Comparison of ENCODE assay signal across 8 cellular contexts in genomic region chr17:56593073-56593740, GRCh38. TPM values are rescaled to one million over a fixed set of nuclear protein-coding genes. Genes with fewer than 3 reads are reported as not detected.
DNase-seq lines count a peak whose midpoint lies in the region; ATAC-seq and TF ChIP-seq lines count a peak whose summit lies in the region.

NOG (plus strand) TSS chr17:56593699; CDS start chr17:56594224, 525 bp downstream.

- no peak within 1 kb of the TSS for H3K9ac ChIP-seq in mucosa of rectum (ENCODE audit: low read depth in 1 of 2, low read length in 2 of 2)

- CTCF ChIA-PET in activated CD8-positive, alpha-beta T cell treated with anti-CD3 and anti-CD28 coated beads, Interleukin-2, amount 10 ng/mL, durations not matched to agents 7 days and 5 days (lab: Charles Lee) = interaction anchor here (0.7 to 5.5 kb wide), 17 partner anchors 9 to 194 kb away, joined by 3 to 70 read pairs (median 5); no protein-coding TSS in a partner anchor

- ATAC-seq in activated CD8-positive, alpha-beta T cell treated with anti-CD3 and anti-CD28 coated beads, Interleukin-2, amount 10 ng/mL, durations not matched to agents 7 days and 5 days = peak; percentile 38

- peaks cover 9 to 12% of the 10 kb centered on the region in 2 donors for H3K4me1 ChIP-seq in mucosa of rectum (ENCODE audit: control insufficient read depth in 2 of 2, insufficient read depth in 2 of 2, low read length in 2 of 2)
- peaks cover 6% of the 10 kb centered on the region for H3K4me1 ChIP-seq in thymus (ENCODE audit: control insufficient read depth, insufficient read depth, low read length)

- DNase-seq in NCI-H1417 (lab: John Stamatoyannopoulos, UW) (peak; percentile 50 to 68 (median 67)), NCI-H1417 treated with DMSO at 0.1 percent for 48 hours (lab: John Stamatoyannopoulos, UW) (no peak), NCI-H446 (lab: John Stamatoyannopoulos, UW) (peak; percentile 42 to 73), epithelial cell of proximal tubule (ENCODE audit: low read depth) (no peak), CD1c-positive myeloid dendritic cell (ENCODE audit: extremely low spot score) (no peak)
- peak; percentile 38 for DNase-seq in activated CD8-positive, alpha-beta T cell treated with anti-CD3 and anti-CD28 coated beads, Interleukin-2, amount 10 ng/mL, durations not matched to agents 7 days and 5 days

- H3K9me3 Mint-ChIP-seq in activated CD8-positive, alpha-beta T cell treated with anti-CD3 and anti-CD28 coated beads, Interleukin-2, amount 10 ng/mL, durations not matched to agents 7 days and 5 days (ENCODE audit: insufficient read depth) = no peaks in the 10 kb centered on the region

- no peaks in the 10 kb centered on the region for H3K36me3 ChIP-seq in mucosa of rectum (ENCODE audit: control insufficient read depth in 2 of 2, insufficient read depth in 2 of 2, low read length in 2 of 2)
- H3K36me3 ChIP-seq in thymus (ENCODE audit: control insufficient read depth, insufficient read depth) = no peaks in the 10 kb centered on the region

- no peaks in the 10 kb centered on the region for H3K36me3 Mint-ChIP-seq in activated CD8-positive, alpha-beta T cell treated with anti-CD3 and anti-CD28 coated beads, Interleukin-2, amount 10 ng/mL, durations not matched to agents 7 days and 5 days (ENCODE audit: low read depth)

- H3K9me3 ChIP-seq in mucosa of rectum (ENCODE audit: control insufficient read depth in 2 of 2, low read length in 2 of 2) = no peaks in the 10 kb centered on the region
- H3K9me3 ChIP-seq in thymus (ENCODE audit: control insufficient read depth) = no peaks in the 10 kb centered on the region

- peak within 1 kb of the TSS; percentile 43 for H3K4me3 Mint-ChIP-seq in activated CD8-positive, alpha-beta T cell treated with anti-CD3 and anti-CD28 coated beads, Interleukin-2, amount 10 ng/mL, durations not matched to agents 7 days and 5 days

- POLR2A ChIA-PET in activated CD8-positive, alpha-beta T cell treated with anti-CD3 and anti-CD28 coated beads, Interleukin-2, amount 10 ng/mL, durations not matched to agents 7 days and 5 days (lab: Charles Lee) = interaction anchor here (0.9 to 1.3 kb wide), 3 partner anchors 10 to 194 kb away, joined by 3 to 4 read pairs (median 3); no protein-coding TSS in a partner anchor

- peaks cover 53% of the 10 kb centered on the region for H3K27me3 Mint-ChIP-seq in activated CD8-positive, alpha-beta T cell treated with anti-CD3 and anti-CD28 coated beads, Interleukin-2, amount 10 ng/mL, durations not matched to agents 7 days and 5 days (ENCODE audit: low read depth)

- peak within 1 kb of the TSS; percentile 60 for H3K4me3 ChIP-seq in epithelial cell of proximal tubule (ENCODE audit: low read depth, low read length)
- peak within 1 kb of the TSS; percentile 47 to 65 for H3K4me3 ChIP-seq in mucosa of rectum (ENCODE audit: low read length in 2 of 2)
- peak within 1 kb of the TSS; percentile 54 for H3K4me3 ChIP-seq in thymus (ENCODE audit: low read length)

- H3K27me3 ChIP-seq in mucosa of rectum (ENCODE audit: control insufficient read depth in 2 of 2, insufficient read depth in 2 of 2, low read length in 2 of 2) (peaks cover 40 to 53% of the 10 kb centered on the region in 2 donors), thymus (ENCODE audit: control insufficient read depth, insufficient read depth) (peaks cover 54% of the 10 kb centered on the region)

- peaks cover 31% of the 10 kb centered on the region for H3K4me1 Mint-ChIP-seq in activated CD8-positive, alpha-beta T cell treated with anti-CD3 and anti-CD28 coated beads, Interleukin-2, amount 10 ng/mL, durations not matched to agents 7 days and 5 days (ENCODE audit: low read depth)

- WGBS in thymus = under 1% methylated on average over 58 of the region's 58 CpGs

- TF ChIP-seq CTCF in epithelial cell of proximal tubule (conservative IDR thresholded peaks at IDR 0.05; ENCODE audit: low read depth, low read length) = no peak

- no peak within 1 kb of the TSS for H3K27ac ChIP-seq in mucosa of rectum (ENCODE audit: low read depth in 2 of 2, low read length in 2 of 2)
- H3K27ac ChIP-seq in thymus (ENCODE audit: low read depth) = no peak within 1 kb of the TSS

- no peak within 1 kb of the TSS for H3K27ac Mint-ChIP-seq in activated CD8-positive, alpha-beta T cell treated with anti-CD3 and anti-CD28 coated beads, Interleukin-2, amount 10 ng/mL, durations not matched to agents 7 days and 5 days

RNA-seq across cellular contexts. Expression of gene NOG, which starts in this region (rescaled TPM):
- under 1 TPM; 0.63 to 0.95 TPM for total RNA-seq in activated CD8-positive, alpha-beta T cell treated with anti-CD3 and anti-CD28 coated beads, Interleukin-2, amount 10 ng/mL, durations not matched to agents 7 days and 5 days
- 75.6 and 86.5 TPM in 2 replicates for total RNA-seq in epithelial cell of proximal tubule
- 1.3 TPM for polyA plus RNA-seq in thymus

Comparison
In these comparisons a context has a peak if more than half of its experiments do, and no peak if none do; other contexts are left out.
1. RNA of gene NOG (total RNA-seq): 75.6 to 86.5 TPM in epithelial cell of proximal tubule; 0.63 to 0.95 TPM in activated CD8-positive, alpha-beta T cell treated with anti-CD3 and anti-CD28 coated beads, Interleukin-2, amount 10 ng/mL, durations not matched to agents 7 days and 5 days; every median in the first group is over 10 times any median in the second.
2. DNase-seq: peak in NCI-H1417 (3 of 3) and NCI-H446 (2 of 2); none in NCI-H1417 treated with DMSO at 0.1 percent for 48 hours (single experiment), epithelial cell of proximal tubule (single experiment) and CD1c-positive myeloid dendritic cell (single experiment).
3. Peak in DNase-seq and ATAC-seq in activated CD8-positive, alpha-beta T cell treated with anti-CD3 and anti-CD28 coated beads, Interleukin-2, amount 10 ng/mL, durations not matched to agents 7 days and 5 days; RNA of the gene not detected or under 1 TPM.
4. Peak in every context shown above with its lines, with median percentiles within 50 percentile points of each other: H3K4me3 ChIP-seq.